Comparison of ENCODE assay signal across 16 cellular contexts in the genomic region with DNA sequence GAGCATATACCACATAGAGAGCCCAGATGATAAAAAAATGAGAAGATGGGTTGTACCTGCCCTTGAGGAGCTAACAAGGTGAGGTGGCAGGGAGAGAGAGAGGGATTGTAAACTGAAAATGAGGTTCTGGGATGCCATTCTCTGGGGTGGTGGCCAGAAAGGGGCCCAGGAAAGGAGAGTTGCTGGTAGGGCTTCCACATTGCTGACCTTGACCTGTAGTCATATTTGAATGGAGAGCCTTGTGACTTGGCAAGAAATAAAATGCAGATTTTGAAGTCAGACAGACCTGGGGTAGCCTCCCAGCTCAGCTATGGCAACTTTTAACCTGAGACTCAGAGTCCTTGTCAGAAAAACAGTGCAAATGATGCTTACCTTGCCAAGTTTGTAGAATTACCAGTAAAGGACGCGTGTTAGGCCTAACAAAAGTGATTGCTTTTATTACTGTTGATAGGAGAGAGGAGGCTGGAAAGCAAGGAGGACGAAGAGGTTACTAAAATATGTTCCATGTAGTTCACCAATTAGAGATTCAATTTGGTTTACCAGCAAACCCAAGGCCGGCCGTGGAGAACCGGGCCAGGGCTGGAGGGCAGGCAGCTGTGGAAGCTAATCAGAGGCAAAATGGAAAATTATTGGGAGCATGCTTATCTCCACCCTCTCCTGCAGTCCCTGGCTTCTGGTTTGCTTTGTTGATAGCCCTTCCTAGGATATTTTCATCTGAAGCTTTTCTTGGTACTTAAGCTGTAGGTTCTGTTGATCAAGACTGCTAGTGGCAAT.
"Had no signal": no experiment of that assay in that cellular context is flagged by ENCODE, and none has a peak within 500 bp of the region (broad histone marks: within the 10 kb centered on the region; RNA-seq: fewer than 3 reads in every experiment).

No MANE protein-coding gene starts in this region.

- H3K4me3 ChIP-seq: upper lobe of left lung had no signal

- H3K27ac ChIP-seq: foreskin keratinocyte, upper lobe of left lung had no signal

- H3K9ac ChIP-seq: SK-N-SH had no signal

- H3K4me3 Mint-ChIP-seq: activated naive CD8-positive, alpha-beta T cell treated with anti-CD3 and anti-CD28 coated beads for 36 hours; activated T-helper 1 cell treated with anti-CD3 and anti-CD28 coated beads, Interleukin-12 subunit alpha, Interleukin-12 subunit beta, Interleukin-2, Interleukin-4 antibody, amounts not matched to agents 30 ng/mL and 10 ng/mL and 1 ng/mL, durations not matched to agents 14 hours and 24 hours and 36 hours; naive thymus-derived CD8-positive, alpha-beta T cell; stimulated activated naive CD8-positive, alpha-beta T cell treated with anti-CD3 and anti-CD28 coated beads, Interleukin-15, Interleukin-2, amounts not matched to agents 100 ng/mL and 50 ng/mL, for 24 hours; T-helper 2 cell treated with Interferon-gamma antibody and Interleukin-4, amounts not matched to agents 5 μg/mL and 100 μg/mL, for 36 hours had no signal

- H3K36me3 ChIP-seq: upper lobe of left lung had no signal

- DNase-seq: activated CD4-positive, alpha-beta T cell treated with anti-CD3 and anti-CD28 coated beads, Interleukin-2, amount 50 U/mL, for 4 hours; activated gamma-delta T cell treated with Interleukin-2 at 50 U/mL for 16 hours; activated naive CD8-positive, alpha-beta T cell treated with anti-CD3 and anti-CD28 coated beads for 36 hours; activated T-cell treated with anti-CD3 and anti-CD28 coated beads for 4 hours; amygdala; central memory CD4-positive, alpha-beta T cell; dorsolateral prefrontal cortex; foreskin keratinocyte; mesendoderm; naive thymus-derived CD8-positive, alpha-beta T cell; SK-N-SH; stimulated activated CD4-positive, alpha-beta T cell treated with anti-CD3 and anti-CD28 coated beads, Interleukin-2, amount 100 ng/mL, for 48 hours had no signal

- H3K27me3 ChIP-seq: foreskin keratinocyte had no signal

- ATAC-seq: foreskin keratinocyte; naive thymus-derived CD8-positive, alpha-beta T cell had no signal

- H3K9me2 ChIP-seq: SK-N-SH had no signal

- H3K9me3 ChIP-seq: SK-N-SH had no signal

- H3K27ac Mint-ChIP-seq: activated naive CD8-positive, alpha-beta T cell treated with anti-CD3 and anti-CD28 coated beads for 36 hours; activated T-helper 1 cell treated with anti-CD3 and anti-CD28 coated beads, Interleukin-12 subunit alpha, Interleukin-12 subunit beta, Interleukin-2, Interleukin-4 antibody, amounts not matched to agents 30 ng/mL and 10 ng/mL and 1 ng/mL, durations not matched to agents 14 hours and 24 hours and 36 hours; stimulated activated naive CD8-positive, alpha-beta T cell treated with anti-CD3 and anti-CD28 coated beads, Interleukin-15, Interleukin-2, amounts not matched to agents 100 ng/mL and 50 ng/mL, for 24 hours; T-helper 2 cell treated with Interferon-gamma antibody and Interleukin-4, amounts not matched to agents 5 μg/mL and 100 μg/mL, for 36 hours had no signal
